Comparison of ENCODE assay signal across 7 cellular contexts in genomic region chrX:148530464-148531077, GRCh38. TPM values are rescaled to one million over a fixed set of nuclear protein-coding genes. Genes with fewer than 3 reads are reported as not detected.
DNase-seq lines count a peak whose midpoint lies in the region; ATAC-seq and TF ChIP-seq lines count a peak whose summit lies in the region.

No MANE protein-coding gene starts in this region.

- DNase-seq in ELR (ENCODE audit: low read depth) (peak; percentile 17), HFFc6 (no peak), amniotic epithelial cell (ENCODE audit: low read depth) (peak; percentile 25), naive B cell (peak; percentile 1), NCI-H187 treated with DMSO at 0.1 percent for 48 hours (lab: John Stamatoyannopoulos, UW) (no peak), GM19238 (ENCODE audit: insufficient read length, low spot score) (no peak)

- peak; percentile 71 for TF ChIP-seq CTCF in HFFc6 (IDR thresholded peaks at IDR 0.05)

- H3K4me3 Mint-ChIP-seq in HFFc6: no peak overlapping the region
- H3K4me3 Mint-ChIP-seq in naive B cell: no peak overlapping the region

- no peaks in the 10 kb centered on the region for H3K36me3 Mint-ChIP-seq in HFFc6 (ENCODE audit: low read depth)
- H3K36me3 Mint-ChIP-seq in naive B cell: no peaks in the 10 kb centered on the region

- H3K4me1 Mint-ChIP-seq in HFFc6 (ENCODE audit: low read depth): no peaks in the 10 kb centered on the region
- peaks cover 0 to 5% (median 4%) of the 10 kb centered on the region in 3 donors for H3K4me1 Mint-ChIP-seq in naive B cell

- H3K9me3 Mint-ChIP-seq in HFFc6: no peaks in the 10 kb centered on the region; the same call in 1 of the 2 replicates
- H3K9me3 Mint-ChIP-seq in naive B cell: no peaks in the 10 kb centered on the region

- H3K27ac Mint-ChIP-seq in HFFc6: no peak overlapping the region
- H3K27ac Mint-ChIP-seq in naive B cell: peak overlapping the region in 1 of 6 donors; percentile 2

- ATAC-seq in naive B cell (ENCODE audit: low read depth in 2 of 2): no peak
- no peak for ATAC-seq in GM19351 (IDR thresholded peaks at IDR 0.05; ENCODE audit: unreplicated experiment)

- H3K27me3 Mint-ChIP-seq in HFFc6 (ENCODE audit: insufficient read depth) (no peaks in the 10 kb centered on the region), naive B cell (no peaks in the 10 kb centered on the region)

RNA-seq across cellular contexts. Expression of gene AFF2, which starts 30.2 kb away (rescaled TPM):
- total RNA-seq in HFFc6 (2021; fragmentation: NEBNext Ultra II Directional; extraction: Animal tissue kit (Norgen Biotek cat#: 25700)): not detected
- polyA plus RNA-seq in naive B cell (ENCODE audit: low read depth in 6 of 6): under 1 TPM in 4 of 6 donors, not detected in 2; 0.23 to 0.82 (median 0.32) TPM

Comparison
In these comparisons a context has a peak if more than half of its experiments do, and no peak if none do; other contexts are left out.
1. DNase-seq: peak in ELR (single experiment), amniotic epithelial cell (single experiment) and naive B cell (single experiment); none in HFFc6 (single experiment), NCI-H187 treated with DMSO at 0.1 percent for 48 hours (single experiment) and GM19238 (single experiment).